Comparison of ENCODE assay signal across 26 cellular contexts in genomic region chr1:69992594-69992993, GRCh38.
A peak's percentile ranks its signal among the peaks of the same experiment; 100 is the strongest.
DNase-seq lines count a peak whose midpoint lies in the region; ATAC-seq, FAIRE-seq and TF ChIP-seq lines count a peak whose summit lies in the region.
"Had no signal": no experiment of that assay in that cellular context is flagged by ENCODE, and none has a peak within 500 bp of the region (broad histone marks: within the 10 kb centered on the region; RNA-seq: fewer than 3 reads in every experiment).

No MANE protein-coding gene starts in this region.

- H3K4me1 ChIP-seq in HepG2 (ENCODE audit: insufficient read depth, low read length) (no peaks in the 10 kb centered on the region), right lobe of liver (no peaks in the 10 kb centered on the region), ascending aorta (peaks cover 0 to 9% of the 10 kb centered on the region in 2 donors)
- H3K4me1 ChIP-seq: BE2C had no signal

- no peaks in the 10 kb centered on the region; the same call in 1 of the 2 replicates for H4K20me1 ChIP-seq in HepG2 (ENCODE audit: insufficient read depth, low read length)
- H4K20me1 ChIP-seq: BLaER1 treated with 17β-estradiol and CSF1 and Interleukin-3, amounts not matched to agents 10 nM and 100 nM had no signal

- TF ChIP-seq RAD21 in HepG2 (CRISPR knock-in tag; IDR thresholded peaks at IDR 0.05), result no peak

- H3K79me2 ChIP-seq in HepG2 (ENCODE audit: insufficient read depth, low read length), result no peaks in the 10 kb centered on the region

- no peaks in the 10 kb centered on the region for H3K36me3 ChIP-seq in HepG2 (replicated peaks in 1 of 2; ENCODE audit: control insufficient read depth in 1 of 2, insufficient read depth in 2 of 2, low read length in 2 of 2)
- no peaks in the 10 kb centered on the region for H3K36me3 ChIP-seq in right lobe of liver
- H3K36me3 ChIP-seq in ascending aorta, result no peaks in the 10 kb centered on the region
- H3K36me3 ChIP-seq: BE2C; BLaER1 treated with 17β-estradiol and CSF1 and Interleukin-3, amounts not matched to agents 10 nM and 100 nM had no signal

- no peaks in the 10 kb centered on the region for H3K27me3 Mint-ChIP-seq in stimulated activated memory B cell treated with anti-CD40 and anti-IgM and Interleukin-4, amounts not matched to agents 10 μg/mL and 1 μg/mL and 100 μg/mL, for 72 hours
- H3K27me3 Mint-ChIP-seq in activated naive CD8-positive, alpha-beta T cell treated with anti-CD3 and anti-CD28 coated beads, Interleukin-2, amount 50 U/mL, for 24 hours, result no peaks in the 10 kb centered on the region
- H3K27me3 Mint-ChIP-seq: CD4-positive, alpha-beta T cell had no signal

- H3K27me3 ChIP-seq in HepG2 (ENCODE audit: control insufficient read depth in 1 of 2, insufficient read depth in 2 of 2, low read length in 2 of 2) (no peaks in the 10 kb centered on the region), right lobe of liver (no peaks in the 10 kb centered on the region), ascending aorta (no peaks in the 10 kb centered on the region)
- H3K27me3 ChIP-seq: BE2C; BLaER1 treated with 17β-estradiol and CSF1 and Interleukin-3, amounts not matched to agents 10 nM and 100 nM had no signal

- no peaks in the 10 kb centered on the region for H3K9me3 Mint-ChIP-seq in stimulated activated memory B cell treated with anti-CD40 and anti-IgM and Interleukin-4, amounts not matched to agents 10 μg/mL and 1 μg/mL and 100 μg/mL, for 72 hours
- H3K9me3 Mint-ChIP-seq in activated naive CD8-positive, alpha-beta T cell treated with anti-CD3 and anti-CD28 coated beads, Interleukin-2, amount 50 U/mL, for 24 hours, result no peaks in the 10 kb centered on the region
- H3K9me3 Mint-ChIP-seq: CD4-positive, alpha-beta T cell had no signal

- H3K4me3 Mint-ChIP-seq in stimulated activated memory B cell treated with anti-CD40 and anti-IgM and Interleukin-4, amounts not matched to agents 10 μg/mL and 1 μg/mL and 100 μg/mL, for 72 hours, result no peak overlapping the region
- H3K4me3 Mint-ChIP-seq in activated naive CD8-positive, alpha-beta T cell treated with anti-CD3 and anti-CD28 coated beads, Interleukin-2, amount 50 U/mL, for 24 hours, result no peak overlapping the region
- H3K4me3 Mint-ChIP-seq: CD14-positive monocyte; CD4-positive, alpha-beta T cell; CD8-positive, alpha-beta memory T cell had no signal

- H3K4me3 ChIP-seq in HepG2 (replicated peaks in 1 of 3; ENCODE audit: insufficient read depth in 1 of 3, low read depth in 2 of 3, low read length in 3 of 3) (no peak overlapping the region), right lobe of liver (no peak overlapping the region), ascending aorta (no peak overlapping the region)
- H3K4me3 ChIP-seq: BLaER1 treated with 17β-estradiol and CSF1 and Interleukin-3, amounts not matched to agents 10 nM and 100 nM had no signal

- no peak overlapping the region for H3K27ac ChIP-seq in HepG2 (ENCODE audit: extremely low read length, insufficient read depth, low read length)
- no peak overlapping the region for H3K27ac ChIP-seq in right lobe of liver
- peak overlapping the region; percentile 52 to 53 for H3K27ac ChIP-seq in ascending aorta
- H3K27ac ChIP-seq: 22Rv1; BLaER1 treated with 17β-estradiol and CSF1 and Interleukin-3, amounts not matched to agents 10 nM and 100 nM had no signal

- intact Hi-C loops in HepG2 (cut with micrococcal nuclease; ENCODE audit: unreplicated experiment) (no loop called here), right lobe of liver (cut with DNase I) (no loop called here), ascending aorta (cut with DNase I) (no loop called here)

- H2AFZ ChIP-seq in HepG2 (ENCODE audit: low read length), result no peak overlapping the region

- H3K4me2 ChIP-seq in HepG2 (ENCODE audit: low read depth, low read length), result no peak overlapping the region
- H3K4me2 ChIP-seq: BLaER1 treated with 17β-estradiol and CSF1 and Interleukin-3, amounts not matched to agents 10 nM and 100 nM had no signal

- DNase-seq in HepG2 (ENCODE audit: low spot score) (no peak), right lobe of liver (no peak), ascending aorta (ENCODE audit: low spot score in 2 of 2) (no peak), NAMALWA (ENCODE audit: low spot score) (no peak), DMS 273 treated with DMSO at 0.1 percent for 48 hours (lab: John Stamatoyannopoulos, UW) (no peak), NCI-H2029 treated with DMSO at 0.1 percent for 48 hours (lab: John Stamatoyannopoulos, UW) (no peak)
- no peak for DNase-seq in activated naive CD8-positive, alpha-beta T cell treated with anti-CD3 and anti-CD28 coated beads, Interleukin-2, amount 50 U/mL, for 24 hours
- DNase-seq: ACHN; AML-193; BE2C; CD4-positive, alpha-beta T cell; CD8-positive, alpha-beta memory T cell; DMS53; DMS79 treated with DMSO at 0.1 percent for 48 hours; GF-D8; H7; HCEC 1CT had no signal

- CTCF ChIA-PET in HepG2 (lab: Yijun Ruan, JAX; ENCODE audit: low intra/inter-chr PET ratio, low total read pairs), result no interaction called here

- no peak overlapping the region for H3K9ac ChIP-seq in HepG2 (ENCODE audit: insufficient read depth, low read depth, low read length)
- H3K9ac ChIP-seq: BLaER1 treated with 17β-estradiol and CSF1 and Interleukin-3, amounts not matched to agents 10 nM and 100 nM had no signal

- POLR2A ChIA-PET in HepG2 (lab: Yijun Ruan, JAX), result no interaction called here

- WGBS in HepG2 (ENCODE audit: low lambda C conversion rate), result 0% methylated on average over 3 of the region's 3 CpGs
- 58% methylated on average over 3 of the region's 3 CpGs for whole genome bisulfite sequencing in right lobe of liver (ENCODE audit: insufficient coverage, low coverage, low lambda C conversion rate, missing lambda C conversion rate)

- no TSS peak for BruUV-seq in HepG2 (replicated peaks; lab: Mats Ljungman, UMichigan)

- H3K4me1 Mint-ChIP-seq in stimulated activated memory B cell treated with anti-CD40 and anti-IgM and Interleukin-4, amounts not matched to agents 10 μg/mL and 1 μg/mL and 100 μg/mL, for 72 hours, result no peaks in the 10 kb centered on the region
- H3K4me1 Mint-ChIP-seq in activated naive CD8-positive, alpha-beta T cell treated with anti-CD3 and anti-CD28 coated beads, Interleukin-2, amount 50 U/mL, for 24 hours, result no peaks in the 10 kb centered on the region
- H3K4me1 Mint-ChIP-seq: CD8-positive, alpha-beta memory T cell had no signal

- TF ChIP-seq CTCF in HepG2 (CRISPR knock-in tag; IDR thresholded peaks at IDR 0.05) (no peak), right lobe of liver (IDR thresholded peaks at IDR 0.05) (no peak), ascending aorta (IDR thresholded peaks at IDR 0.05) (no peak)

- H3K9me3 ChIP-seq in HepG2 (ENCODE audit: low read length) (no peaks in the 10 kb centered on the region), right lobe of liver (no peaks in the 10 kb centered on the region), ascending aorta (no peaks in the 10 kb centered on the region)
- H3K9me3 ChIP-seq: BE2C; BLaER1 treated with 17β-estradiol and CSF1 and Interleukin-3, amounts not matched to agents 10 nM and 100 nM had no signal

- ATAC-seq in HepG2 (no peak), right lobe of liver (no peak)
- peak; percentile 36 for ATAC-seq in stimulated activated memory B cell treated with anti-CD40 and anti-IgM and Interleukin-4, amounts not matched to agents 10 μg/mL and 1 μg/mL and 100 μg/mL, for 72 hours
- ATAC-seq in activated naive CD8-positive, alpha-beta T cell treated with anti-CD3 and anti-CD28 coated beads, Interleukin-2, amount 50 U/mL, for 24 hours, result no peak

- TF ChIP-seq EP300 in HepG2 (IDR thresholded peaks at IDR 0.05; ENCODE audit: low read depth in 2 of 2, low read length in 2 of 2) (no peak), HepG2 (CRISPR knock-in tag; IDR thresholded peaks at IDR 0.05; ENCODE audit: borderline replicate concordance) (no peak)

- H3K27ac Mint-ChIP-seq in stimulated activated memory B cell treated with anti-CD40 and anti-IgM and Interleukin-4, amounts not matched to agents 10 μg/mL and 1 μg/mL and 100 μg/mL, for 72 hours, result no peak overlapping the region
- H3K27ac Mint-ChIP-seq in activated naive CD8-positive, alpha-beta T cell treated with anti-CD3 and anti-CD28 coated beads, Interleukin-2, amount 50 U/mL, for 24 hours, result no peak overlapping the region
- H3K27ac Mint-ChIP-seq: CD14-positive monocyte; CD4-positive, alpha-beta T cell; CD8-positive, alpha-beta memory T cell had no signal

- H3K36me3 Mint-ChIP-seq in stimulated activated memory B cell treated with anti-CD40 and anti-IgM and Interleukin-4, amounts not matched to agents 10 μg/mL and 1 μg/mL and 100 μg/mL, for 72 hours, result no peaks in the 10 kb centered on the region
- no peaks in the 10 kb centered on the region for H3K36me3 Mint-ChIP-seq in activated naive CD8-positive, alpha-beta T cell treated with anti-CD3 and anti-CD28 coated beads, Interleukin-2, amount 50 U/mL, for 24 hours (ENCODE audit: low read depth)
- H3K36me3 Mint-ChIP-seq: CD14-positive monocyte; CD8-positive, alpha-beta memory T cell had no signal

- FAIRE-seq in HepG2 (lab: Jason Lieb, UNC), result no peak
- FAIRE-seq: A204.1, D721Med, GM12891, GM18507, H1 had no signal

- in situ Hi-C loops in HepG2 (cut with HindIII; ENCODE audit: extremely low pct_ligation_motif_present, low pct_unique_long_range_greater_than_20kb), result no loop called here

- TF ChIP-seq POLR2A in HepG2 (IDR thresholded peaks at IDR 0.05; ENCODE audit: insufficient read depth in 1 of 2, low read depth in 2 of 2, low read length in 2 of 2), result no peak
- no peak for TF ChIP-seq POLR2A in right lobe of liver (IDR thresholded peaks at IDR 0.05)

TF ChIP-seq in HepG2, 621 proteins besides CTCF, POLR2A, EP300 and RAD21:
- TF ChIP-seq TCF12 (IDR thresholded peaks at IDR 0.05) (no peak), TCF12 (CRISPR knock-in tag; IDR thresholded peaks at IDR 0.05) (no peak), NFE2L1 (CRISPR knock-in tag; IDR thresholded peaks at IDR 0.05; ENCODE audit: borderline replicate concordance) (no peak), ATF7 (IDR thresholded peaks at IDR 0.05) (no peak), ATF7 (CRISPR knock-in tag; IDR thresholded peaks at IDR 0.05) (no peak), MAFF (IDR thresholded peaks at IDR 0.05; ENCODE audit: low read depth, low read length) (peak; percentile 87), MAFK (conservative IDR thresholded peaks at IDR 0.05 in 1 of 2, IDR thresholded peaks at IDR 0.05 in 1 of 2; ENCODE audit: low read length in 2 of 2) (peak; percentile 88 to 90), ZFP36L1 (CRISPR knock-in tag; IDR thresholded peaks at IDR 0.05) (no peak), CHCHD3 (CRISPR knock-in tag; IDR thresholded peaks at IDR 0.05) (no peak), FOXK1 (CRISPR knock-in tag; IDR thresholded peaks at IDR 0.05; ENCODE audit: borderline replicate concordance, low read depth) (no peak), ZFP41 (CRISPR knock-in tag; IDR thresholded peaks at IDR 0.05; ENCODE audit: borderline replicate concordance) (no peak), NBN (conservative IDR thresholded peaks at IDR 0.05) (no peak), GATAD2A (CRISPR knock-in tag; IDR thresholded peaks at IDR 0.05) (no peak), TOE1 (CRISPR knock-in tag; IDR thresholded peaks at IDR 0.05) (no peak)
TF ChIP-seq in HepG2: peak in this region for 2.

Comparison
In these comparisons a context has a peak if more than half of its experiments do, and no peak if none do; other contexts are left out.
1. H3K27ac ChIP-seq: peak in ascending aorta (2 of 2); none in HepG2 (single experiment) and right lobe of liver (0 of 3).